1 cellular context compared by ENCODE assay signal in the genomic region with DNA sequence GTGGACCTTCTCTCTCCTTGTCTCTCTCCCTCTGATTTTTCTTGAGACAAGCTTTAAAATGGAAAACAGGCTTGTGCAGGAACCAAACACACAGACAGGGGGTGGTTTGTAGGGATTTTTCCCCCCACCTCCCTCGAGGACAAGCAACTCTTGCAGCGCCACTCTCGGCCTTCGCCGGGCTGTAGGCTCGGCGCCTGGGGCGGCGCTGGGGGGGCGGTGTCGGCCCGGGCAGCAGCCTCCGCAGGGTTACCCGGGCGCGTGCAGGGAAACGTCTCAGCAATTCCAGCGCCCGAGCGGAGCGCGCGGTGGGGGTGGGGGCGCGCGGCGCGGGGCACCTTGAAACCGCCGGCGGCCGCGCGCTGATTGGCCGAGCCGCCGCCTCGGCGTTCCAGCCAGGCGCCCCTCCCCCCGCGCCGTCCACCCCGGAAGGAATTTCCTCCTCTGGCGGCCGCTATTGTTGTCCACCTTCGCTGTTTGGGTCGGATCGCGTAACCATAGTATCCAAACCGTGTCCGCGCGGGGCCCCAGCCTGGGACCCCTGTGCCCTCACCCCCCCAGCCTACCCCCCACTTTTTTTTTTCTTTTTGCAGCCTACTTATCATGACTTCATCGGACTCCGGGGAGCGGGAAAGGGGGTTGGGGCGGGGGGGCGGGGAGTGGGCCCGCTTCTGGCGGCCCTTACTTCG.
TF ChIP-seq lines count a peak whose summit lies in the region.

No MANE protein-coding gene starts in this region.

TF ChIP-seq in WTC11, 78 proteins besides CTCF, POLR2A, EP300 and RAD21 (continued from another document and continues in another):
- TF ChIP-seq PREB (CRISPR knock-in tag; IDR thresholded peaks at IDR 0.05; ENCODE audit: borderline replicate concordance) (no peak), GTF2I (CRISPR knock-in tag; conservative IDR thresholded peaks at IDR 0.05) (no peak), IRF2 (CRISPR knock-in tag; IDR thresholded peaks at IDR 0.05; ENCODE audit: borderline replicate concordance, low read depth) (no peak), ZNF263 (CRISPR knock-in tag; IDR thresholded peaks at IDR 0.05; ENCODE audit: low read depth) (no peak), GABPB1 (CRISPR knock-in tag; IDR thresholded peaks at IDR 0.05) (no peak), FOXK1 (CRISPR knock-in tag; IDR thresholded peaks at IDR 0.05) (peak; percentile 87), ZNF121 (CRISPR knock-in tag; IDR thresholded peaks at IDR 0.05) (no peak), RORB (CRISPR knock-in tag; IDR thresholded peaks at IDR 0.05) (no peak), MYBL2 (CRISPR knock-in tag; IDR thresholded peaks at IDR 0.05) (no peak), STAT6 (CRISPR knock-in tag; conservative IDR thresholded peaks at IDR 0.05; ENCODE audit: low read depth) (no peak), MXD4 (CRISPR knock-in tag; IDR thresholded peaks at IDR 0.05; ENCODE audit: borderline replicate concordance) (no peak), E2F4 (CRISPR knock-in tag; IDR thresholded peaks at IDR 0.05; ENCODE audit: borderline replicate concordance, low read depth) (no peak), HMGA2 (CRISPR knock-in tag; IDR thresholded peaks at IDR 0.05) (no peak), ESRRA (CRISPR knock-in tag; IDR thresholded peaks at IDR 0.05; ENCODE audit: borderline replicate concordance) (0 out of 2 replicates have a peak, but pooled peaks have one; percentile 64), JAZF1 (CRISPR knock-in tag; IDR thresholded peaks at IDR 0.05) (no peak), ATF2 (CRISPR knock-in tag; IDR thresholded peaks at IDR 0.05; ENCODE audit: borderline replicate concordance, low read depth) (no peak), USF2 (CRISPR knock-in tag; IDR thresholded peaks at IDR 0.05) (peak; percentile 24; the same call in 1 of the 2 replicates), ARID4B (CRISPR knock-in tag; IDR thresholded peaks at IDR 0.05; ENCODE audit: borderline replicate concordance) (no peak), ZNF416 (CRISPR knock-in tag; IDR thresholded peaks at IDR 0.05) (no peak), FOXJ3 (CRISPR knock-in tag; IDR thresholded peaks at IDR 0.05; ENCODE audit: borderline replicate concordance) (no peak), SOX15 (CRISPR knock-in tag; IDR thresholded peaks at IDR 0.05) (no peak), TCF7 (CRISPR knock-in tag; IDR thresholded peaks at IDR 0.05; ENCODE audit: low read depth) (no peak), ZNF219 (CRISPR knock-in tag; IDR thresholded peaks at IDR 0.05; ENCODE audit: borderline replicate concordance) (no peak), NR1H2 (CRISPR knock-in tag; IDR thresholded peaks at IDR 0.05) (no peak), PRRX2 (CRISPR knock-in tag; IDR thresholded peaks at IDR 0.05) (no peak), TP53 (CRISPR knock-in tag; IDR thresholded peaks at IDR 0.05) (no peak), ELF4 (CRISPR knock-in tag; IDR thresholded peaks at IDR 0.05; ENCODE audit: low read depth) (0 out of 2 replicates have a peak, but pooled peaks have one; percentile 24), NR2C2 (CRISPR knock-in tag; IDR thresholded peaks at IDR 0.05) (no peak), TEAD4 (CRISPR knock-in tag; IDR thresholded peaks at IDR 0.05) (no peak), NFE2L1 (CRISPR knock-in tag; IDR thresholded peaks at IDR 0.05) (peak; percentile 72), CBFB (CRISPR knock-in tag; IDR thresholded peaks at IDR 0.05; ENCODE audit: low read depth) (no peak), HMGXB4 (CRISPR knock-in tag; IDR thresholded peaks at IDR 0.05) (peak; percentile 78; the same call in 1 of the 2 replicates), OVOL2 (CRISPR knock-in tag; IDR thresholded peaks at IDR 0.05; ENCODE audit: borderline replicate concordance) (no peak), ZMAT4 (CRISPR knock-in tag; IDR thresholded peaks at IDR 0.05) (no peak)
- TF ChIP-seq, protein P1, sequence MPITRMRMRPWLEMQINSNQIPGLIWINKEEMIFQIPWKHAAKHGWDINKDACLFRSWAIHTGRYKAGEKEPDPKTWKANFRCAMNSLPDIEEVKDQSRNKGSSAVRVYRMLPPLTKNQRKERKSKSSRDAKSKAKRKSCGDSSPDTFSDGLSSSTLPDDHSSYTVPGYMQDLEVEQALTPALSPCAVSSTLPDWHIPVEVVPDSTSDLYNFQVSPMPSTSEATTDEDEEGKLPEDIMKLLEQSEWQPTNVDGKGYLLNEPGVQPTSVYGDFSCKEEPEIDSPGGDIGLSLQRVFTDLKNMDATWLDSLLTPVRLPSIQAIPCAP (CRISPR knock-in tag; IDR thresholded peaks at IDR 0.05) = no peak
- TF ChIP-seq, protein P2, sequence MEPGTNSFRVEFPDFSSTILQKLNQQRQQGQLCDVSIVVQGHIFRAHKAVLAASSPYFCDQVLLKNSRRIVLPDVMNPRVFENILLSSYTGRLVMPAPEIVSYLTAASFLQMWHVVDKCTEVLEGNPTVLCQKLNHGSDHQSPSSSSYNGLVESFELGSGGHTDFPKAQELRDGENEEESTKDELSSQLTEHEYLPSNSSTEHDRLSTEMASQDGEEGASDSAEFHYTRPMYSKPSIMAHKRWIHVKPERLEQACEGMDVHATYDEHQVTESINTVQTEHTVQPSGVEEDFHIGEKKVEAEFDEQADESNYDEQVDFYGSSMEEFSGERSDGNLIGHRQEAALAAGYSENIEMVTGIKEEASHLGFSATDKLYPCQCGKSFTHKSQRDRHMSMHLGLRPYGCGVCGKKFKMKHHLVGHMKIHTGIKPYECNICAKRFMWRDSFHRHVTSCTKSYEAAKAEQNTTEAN (CRISPR knock-in tag; IDR thresholded peaks at IDR 0.05) = no peak
- TF ChIP-seq, protein P3, sequence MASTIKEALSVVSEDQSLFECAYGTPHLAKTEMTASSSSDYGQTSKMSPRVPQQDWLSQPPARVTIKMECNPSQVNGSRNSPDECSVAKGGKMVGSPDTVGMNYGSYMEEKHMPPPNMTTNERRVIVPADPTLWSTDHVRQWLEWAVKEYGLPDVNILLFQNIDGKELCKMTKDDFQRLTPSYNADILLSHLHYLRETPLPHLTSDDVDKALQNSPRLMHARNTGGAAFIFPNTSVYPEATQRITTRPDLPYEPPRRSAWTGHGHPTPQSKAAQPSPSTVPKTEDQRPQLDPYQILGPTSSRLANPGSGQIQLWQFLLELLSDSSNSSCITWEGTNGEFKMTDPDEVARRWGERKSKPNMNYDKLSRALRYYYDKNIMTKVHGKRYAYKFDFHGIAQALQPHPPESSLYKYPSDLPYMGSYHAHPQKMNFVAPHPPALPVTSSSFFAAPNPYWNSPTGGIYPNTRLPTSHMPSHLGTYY (CRISPR knock-in tag; IDR thresholded peaks at IDR 0.05) = no peak
- TF ChIP-seq, protein P4, sequence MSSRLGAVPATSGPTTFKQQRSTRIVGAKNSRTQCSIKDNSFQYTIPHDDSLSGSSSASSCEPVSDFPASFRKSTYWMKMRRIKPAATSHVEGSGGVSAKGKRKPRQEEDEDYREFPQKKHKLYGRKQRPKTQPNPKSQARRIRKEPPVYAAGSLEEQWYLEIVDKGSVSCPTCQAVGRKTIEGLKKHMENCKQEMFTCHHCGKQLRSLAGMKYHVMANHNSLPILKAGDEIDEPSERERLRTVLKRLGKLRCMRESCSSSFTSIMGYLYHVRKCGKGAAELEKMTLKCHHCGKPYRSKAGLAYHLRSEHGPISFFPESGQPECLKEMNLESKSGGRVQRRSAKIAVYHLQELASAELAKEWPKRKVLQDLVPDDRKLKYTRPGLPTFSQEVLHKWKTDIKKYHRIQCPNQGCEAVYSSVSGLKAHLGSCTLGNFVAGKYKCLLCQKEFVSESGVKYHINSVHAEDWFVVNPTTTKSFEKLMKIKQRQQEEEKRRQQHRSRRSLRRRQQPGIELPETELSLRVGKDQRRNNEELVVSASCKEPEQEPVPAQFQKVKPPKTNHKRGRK (CRISPR knock-in tag; IDR thresholded peaks at IDR 0.05; ENCODE audit: borderline replicate concordance) = no peak
